19 cellular contexts compared by ENCODE assay signal in the genomic region with DNA sequence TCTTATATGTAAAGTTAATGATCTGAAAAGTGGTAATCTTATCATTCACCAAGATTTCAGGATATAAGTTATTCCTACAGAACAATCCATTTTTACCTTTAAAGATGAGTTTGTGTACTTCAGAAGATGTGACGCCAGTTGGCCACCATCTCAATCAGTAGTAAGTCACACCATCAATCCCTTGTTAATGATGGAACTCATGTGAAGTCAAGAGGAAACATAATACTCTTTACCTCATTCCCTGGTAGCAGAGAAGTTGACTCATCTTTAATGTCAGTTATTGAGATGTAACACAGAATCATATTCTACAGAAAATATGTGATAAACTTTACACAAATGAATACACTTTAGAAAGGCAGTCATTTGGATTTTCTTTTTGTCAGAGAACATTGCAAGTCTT. TPM values are rescaled to one million over a fixed set of nuclear protein-coding genes. Genes with fewer than 3 reads are reported as not detected.
DNase-seq lines count a peak whose midpoint lies in the region; ATAC-seq, FAIRE-seq and TF ChIP-seq lines count a peak whose summit lies in the region.
"Had no signal": no experiment of that assay in that cellular context is flagged by ENCODE, and none has a peak within 500 bp of the region (broad histone marks: within the 10 kb centered on the region; RNA-seq: fewer than 3 reads in every experiment).

No MANE protein-coding gene starts in this region.

- POLR2A ChIA-PET in GM12878 (lab: Charles Lee): interaction anchor here (3.1 to 3.4 kb wide), 2 partner anchors 144 to 149 kb away, joined by 16 to 29 read pairs; no protein-coding TSS in a partner anchor
- POLR2A ChIA-PET in naive thymus-derived CD4-positive, alpha-beta T cell (lab: Charles Lee): no interaction called here

- 0% methylated on average over 1 of the region's 1 CpG for WGBS in GM12878 (ENCODE audit: insufficient coverage, insufficient replicate concordance, low lambda C conversion rate, missing lambda C conversion rate)

- FAIRE-seq in GM12878 (lab: Jason Lieb, UNC): no peak
- FAIRE-seq: HepG2, pancreas had no signal

- in situ Hi-C loops in GM12878 (cut with MboI): loop anchor here (10.0 kb wide), 1 partner anchor 64 kb away; no protein-coding TSS in a partner anchor

- H4K20me1 ChIP-seq in GM12878 (ENCODE audit: control insufficient read depth, insufficient read depth): no peaks in the 10 kb centered on the region

- H3K79me2 ChIP-seq in GM12878 (ENCODE audit: control insufficient read depth, insufficient read depth, low read length): peaks cover 96% of the 10 kb centered on the region

- H3K9me3 ChIP-seq in GM12878 (replicated peaks; ENCODE audit: control insufficient read depth, insufficient read depth, low read length): no peaks in the 10 kb centered on the region; the same call in 2 of the 3 replicates
- H3K9me3 ChIP-seq in WERI-Rb-1 (ENCODE audit: severe bottlenecking): no peaks in the 10 kb centered on the region
- H3K9me3 ChIP-seq in naive thymus-derived CD4-positive, alpha-beta T cell (ENCODE audit: control insufficient read depth in 2 of 3, low read length in 3 of 3): no peaks in the 10 kb centered on the region
- H3K9me3 ChIP-seq: BE2C, pancreas, vagina had no signal

- RAD21 ChIA-PET in GM12878 (lab: Charles Lee; ENCODE audit: unreplicated experiment): interaction anchor here (1.0 to 14.5 kb wide), 6 partner anchors 61 to 181 kb away, joined by 3 to 253 read pairs (median 8); no protein-coding TSS in a partner anchor

- H3K9ac ChIP-seq in GM12878 (ENCODE audit: control insufficient read depth, insufficient read depth, low read length): peak overlapping the region; percentile 91

- peak; percentile 44; the same call in 1 of the 2 replicates for TF ChIP-seq POLR2A in GM12878 (IDR thresholded peaks at IDR 0.05; ENCODE audit: low read depth, low read length)

- intact Hi-C loops in GM12878 (cut with micrococcal nuclease; ENCODE audit: unreplicated experiment): loop anchor here (10.0 kb wide), 1 partner anchor 394 kb away; no protein-coding TSS in a partner anchor
- intact Hi-C loops in naive thymus-derived CD4-positive, alpha-beta T cell (cut with micrococcal nuclease): no loop called here

- no TSS peak for BruUV-seq in GM12878 (replicated peaks; lab: Mats Ljungman, UMichigan)

- no peak for TF ChIP-seq RAD21 in GM12878 (IDR thresholded peaks at IDR 0.05; ENCODE audit: insufficient read depth, low read depth, low read length)

- peaks cover 22% of the 10 kb centered on the region for H3K4me1 ChIP-seq in GM12878 (ENCODE audit: control insufficient read depth, insufficient read depth, low read length)
- H3K4me1 ChIP-seq in naive thymus-derived CD4-positive, alpha-beta T cell (ENCODE audit: control insufficient read depth in 2 of 2, insufficient read depth in 2 of 2, low read length in 2 of 2): peaks cover 0 to 35% of the 10 kb centered on the region in 2 donors
- H3K4me1 ChIP-seq: BE2C, vagina had no signal

- peaks cover 80% of the 10 kb centered on the region for H3K4me1 Mint-ChIP-seq in stimulated activated naive CD8-positive, alpha-beta T cell treated with anti-CD3 and anti-CD28 coated beads, Interleukin-15, Interleukin-2, amounts not matched to agents 100 ng/mL and 50 ng/mL, for 24 hours (ENCODE audit: low read depth)
- peaks cover 51% of the 10 kb centered on the region for H3K4me1 Mint-ChIP-seq in stimulated activated naive CD8-positive, alpha-beta T cell treated with anti-CD3 and anti-CD28 coated beads, Interleukin-15, amount 100 ng/mL, for 72 hours
- H3K4me1 Mint-ChIP-seq in naive thymus-derived CD4-positive, alpha-beta T cell: peaks cover 19 to 79% (median 33%) of the 10 kb centered on the region in 7 donors

- peak overlapping the region; percentile 95 for H3K4me2 ChIP-seq in GM12878 (ENCODE audit: control insufficient read depth, insufficient read depth)

- peak overlapping the region; percentile 90 for H3K4me3 Mint-ChIP-seq in stimulated activated naive CD8-positive, alpha-beta T cell treated with anti-CD3 and anti-CD28 coated beads, Interleukin-15, Interleukin-2, amounts not matched to agents 100 ng/mL and 50 ng/mL, for 24 hours
- H3K4me3 Mint-ChIP-seq in stimulated activated naive CD8-positive, alpha-beta T cell treated with anti-CD3 and anti-CD28 coated beads, Interleukin-15, amount 100 ng/mL, for 72 hours: peak overlapping the region; percentile 73 to 84
- no peak overlapping the region for H3K4me3 Mint-ChIP-seq in naive thymus-derived CD4-positive, alpha-beta T cell

- CTCF ChIA-PET in GM12878 (lab: Yijun Ruan, JAX): interaction anchor here (0.8 to 10.8 kb wide), 6 partner anchors 8 to 219 kb away, joined by 3 to 163 read pairs (median 5); no protein-coding TSS in a partner anchor
- CTCF ChIA-PET in naive thymus-derived CD4-positive, alpha-beta T cell (lab: Charles Lee): interaction anchor here (1.4 kb wide), 1 partner anchor 15 kb away, joined by 3 read pairs; no protein-coding TSS in a partner anchor

- no peak for TF ChIP-seq EP300 in GM12878 (IDR thresholded peaks at IDR 0.05; ENCODE audit: borderline replicate concordance in 1 of 2, control insufficient read depth in 1 of 2, low read depth in 2 of 2, low read length in 2 of 2)

- no peaks in the 10 kb centered on the region for H3K9me3 Mint-ChIP-seq in stimulated activated naive CD8-positive, alpha-beta T cell treated with anti-CD3 and anti-CD28 coated beads, Interleukin-15, Interleukin-2, amounts not matched to agents 100 ng/mL and 50 ng/mL, for 24 hours
- no peaks in the 10 kb centered on the region for H3K9me3 Mint-ChIP-seq in stimulated activated naive CD8-positive, alpha-beta T cell treated with anti-CD3 and anti-CD28 coated beads, Interleukin-15, amount 100 ng/mL, for 72 hours
- no peaks in the 10 kb centered on the region for H3K9me3 Mint-ChIP-seq in naive thymus-derived CD4-positive, alpha-beta T cell

- H3K36me3 ChIP-seq in GM12878 (ENCODE audit: control insufficient read depth in 2 of 2, insufficient read depth in 2 of 2, low read length in 1 of 2) (peaks cover 9 to 40% of the 10 kb centered on the region in 2 experiments), WERI-Rb-1 (no peaks in the 10 kb centered on the region; the same call in 1 of the 2 replicates)
- H3K36me3 ChIP-seq in naive thymus-derived CD4-positive, alpha-beta T cell (ENCODE audit: control insufficient read depth in 2 of 3, insufficient read depth in 3 of 3, low read length in 3 of 3): no peaks in the 10 kb centered on the region
- H3K36me3 ChIP-seq: BE2C, pancreas, vagina had no signal

- no peak for ATAC-seq in stimulated activated naive CD8-positive, alpha-beta T cell treated with anti-CD3 and anti-CD28 coated beads, Interleukin-15, Interleukin-2, amounts not matched to agents 100 U/mL and 50 U/mL, for 24 hours
- ATAC-seq in GM12878 (peak; percentile 4; the same call in 1 of the 3 replicates), GM19455 (IDR thresholded peaks at IDR 0.05; ENCODE audit: unreplicated experiment) (no peak)
- no peak for ATAC-seq in stimulated activated naive CD8-positive, alpha-beta T cell treated with anti-CD3 and anti-CD28 coated beads, Interleukin-15, amount 100 ng/mL, for 72 hours
- ATAC-seq in naive thymus-derived CD4-positive, alpha-beta T cell: no peak
- ATAC-seq: HCT116, HepG2, pancreas had no signal

- H3K27me3 ChIP-seq in GM12878 (replicated peaks in 1 of 2; ENCODE audit: control insufficient read depth in 2 of 2, insufficient read depth in 2 of 2, low read length in 1 of 2) (no peaks in the 10 kb centered on the region), WERI-Rb-1 (ENCODE audit: insufficient read depth, low read depth, severe bottlenecking) (no peaks in the 10 kb centered on the region)
- no peaks in the 10 kb centered on the region for H3K27me3 ChIP-seq in naive thymus-derived CD4-positive, alpha-beta T cell (ENCODE audit: control insufficient read depth in 2 of 2, insufficient read depth in 2 of 2, low read length in 2 of 2)
- H3K27me3 ChIP-seq: BE2C, pancreas, vagina had no signal

- no peak for TF ChIP-seq CTCF in GM12878 (IDR thresholded peaks at IDR 0.05 in 2 of 3, conservative IDR thresholded peaks at IDR 0.05 in 1 of 3; ENCODE audit: control insufficient read depth in 2 of 3, extremely low read depth in 1 of 3, insufficient read depth in 1 of 3, low read depth in 3 of 3, low read length in 3 of 3)
- no peak for TF ChIP-seq CTCF in WERI-Rb-1 (IDR thresholded peaks at IDR 0.05; ENCODE audit: low read depth, low read length)

- H3K4me3 ChIP-seq in GM12878 (peak overlapping the region; percentile 87), WERI-Rb-1 (ENCODE audit: low read depth, low read length) (no peak overlapping the region)
- no peak overlapping the region for H3K4me3 ChIP-seq in naive thymus-derived CD4-positive, alpha-beta T cell (ENCODE audit: low read length)
- H3K4me3 ChIP-seq: pancreas, vagina had no signal

- H3K27me3 Mint-ChIP-seq in stimulated activated naive CD8-positive, alpha-beta T cell treated with anti-CD3 and anti-CD28 coated beads, Interleukin-15, Interleukin-2, amounts not matched to agents 100 ng/mL and 50 ng/mL, for 24 hours: no peaks in the 10 kb centered on the region
- H3K27me3 Mint-ChIP-seq in stimulated activated naive CD8-positive, alpha-beta T cell treated with anti-CD3 and anti-CD28 coated beads, Interleukin-15, amount 100 ng/mL, for 72 hours: no peaks in the 10 kb centered on the region
- H3K27me3 Mint-ChIP-seq in naive thymus-derived CD4-positive, alpha-beta T cell: no peaks in the 10 kb centered on the region

- peak overlapping the region; percentile 100 for H3K27ac Mint-ChIP-seq in stimulated activated naive CD8-positive, alpha-beta T cell treated with anti-CD3 and anti-CD28 coated beads, Interleukin-15, Interleukin-2, amounts not matched to agents 100 ng/mL and 50 ng/mL, for 24 hours
- H3K27ac Mint-ChIP-seq in stimulated activated naive CD8-positive, alpha-beta T cell treated with anti-CD3 and anti-CD28 coated beads, Interleukin-15, amount 100 ng/mL, for 72 hours: no peak overlapping the region
- no peak overlapping the region for H3K27ac Mint-ChIP-seq in naive thymus-derived CD4-positive, alpha-beta T cell

- no peak for DNase-seq in stimulated activated naive CD8-positive, alpha-beta T cell treated with anti-CD3 and anti-CD28 coated beads, Interleukin-15, Interleukin-2, amounts not matched to agents 100 U/mL and 50 U/mL, for 24 hours
- DNase-seq in M059J (ENCODE audit: low read depth) (peak; percentile 31), GM12878 (ENCODE audit: low read depth, low spot score) (no peak), WERI-Rb-1 (no peak)
- no peak for DNase-seq in stimulated activated naive CD8-positive, alpha-beta T cell treated with anti-CD3 and anti-CD28 coated beads, Interleukin-15, amount 100 ng/mL, for 72 hours
- no peak for DNase-seq in naive thymus-derived CD4-positive, alpha-beta T cell
- DNase-seq: BE2C, DND-41, head of caudate nucleus, islet precursor cell, NCI-H1048, NCI-H2171 treated with DMSO at 0.1 percent for 48 hours, pancreas had no signal

- peak overlapping the region; percentile 92 for H3K27ac ChIP-seq in GM12878 (ENCODE audit: control insufficient read depth, insufficient read depth)
- no peak overlapping the region for H3K27ac ChIP-seq in WERI-Rb-1
- no peak overlapping the region for H3K27ac ChIP-seq in naive thymus-derived CD4-positive, alpha-beta T cell (ENCODE audit: low read depth, low read length)
- H3K27ac ChIP-seq: epithelial cell of prostate, pancreas, vagina had no signal

- H3K36me3 Mint-ChIP-seq in stimulated activated naive CD8-positive, alpha-beta T cell treated with anti-CD3 and anti-CD28 coated beads, Interleukin-15, Interleukin-2, amounts not matched to agents 100 ng/mL and 50 ng/mL, for 24 hours (ENCODE audit: low read depth): peaks cover 98% of the 10 kb centered on the region
- peaks cover 0 to 31% (median 0%) of the 10 kb centered on the region in 5 donors for H3K36me3 Mint-ChIP-seq in naive thymus-derived CD4-positive, alpha-beta T cell

- SMC1A ChIA-PET in GM12878 (lab: Charles Lee; ENCODE audit: uncharacterized antibody, unreplicated experiment): interaction anchor here (0.7 to 19.6 kb wide), 6 partner anchors 57 to 147 kb away, joined by 3 to 426 read pairs (median 5); no protein-coding TSS in a partner anchor

- H2AFZ ChIP-seq in GM12878 (ENCODE audit: control insufficient read depth, low read depth, low read length): no peak overlapping the region

RNA-seq across cellular contexts. Expression of a gene that starts 38.2 kb away (rescaled TPM):
- total RNA-seq in M059J (2014; rRNA removed; shearing (Covaris generic)): 65.1 and 88.8 TPM in 2 replicates
- 26.3 and 28.9 TPM in 2 replicates for total RNA-seq in GM12878 (2013; cell fraction: nucleolus; rRNA removed)
- total RNA-seq in GM12878 (2014; rRNA removed): 80.5 and 100 TPM in 2 replicates
- 109 and 118 TPM in 2 replicates for total RNA-seq in GM12878 (2014; rRNA removed; fragmentation: Illumina TruSeq; extraction: Trizol)
- total RNA-seq in GM12878 (2021): 68.8 and 71.4 TPM in 2 replicates
- 44.2 TPM for polyA plus RNA-seq in GM12878 (2011; ENCODE audit: low read depth)
- 111 and 168 TPM in 2 replicates for polyA plus RNA-seq in GM12878 (2011; rRNA removed)
- polyA plus RNA-seq in GM12878 (2011; cell fraction: cytosol; rRNA removed): 37.9 and 47.8 TPM in 2 replicates
- polyA plus RNA-seq in GM12878 (2011; cell fraction: nucleus; rRNA removed): 35.7 and 43.6 TPM in 2 replicates
- polyA plus RNA-seq in GM12878 (2012): 60.8 and 75.2 TPM in 2 replicates
- 109 and 120 TPM in 2 replicates for polyA plus RNA-seq in GM12878 (2014; fragmentation: Illumina TruSeq; extraction: Trizol)
- polyA plus RNA-seq in GM12878 (2014; fragmentation: Nextera tagmentation; extraction: Ambion mirVana): 100 to 1,000 TPM; 220 to 292 TPM
- polyA plus RNA-seq in GM12878 (2014; rRNA removed): 95.4 and 122 TPM in 2 replicates
- polyA plus RNA-seq in GM12878 (2016; fragmentation: Nextera tagmentation; extraction: Ambion mirVana): 100 to 1,000 TPM; 221 to 230 TPM
- polyA minus RNA-seq in GM12878 (2011; rRNA and poly(A)+ RNA removed): 33.3 and 48.9 TPM in 2 replicates
- polyA minus RNA-seq in GM12878 (2011; cell fraction: cytosol; rRNA and poly(A)+ RNA removed): 16.8 and 20.9 TPM in 2 replicates
- 14.6 and 18.8 TPM in 2 replicates for polyA minus RNA-seq in GM12878 (2011; cell fraction: nucleus; rRNA and poly(A)+ RNA removed)
- 10 to 100 TPM in 3 of 5 experiments, 1 to 10 TPM in 2; 7.6 to 35.7 (median 19.5) TPM for total RNA-seq in naive thymus-derived CD4-positive, alpha-beta T cell
- 10 to 100 TPM; 46.4 to 53.6 TPM for polyA plus RNA-seq in naive thymus-derived CD4-positive, alpha-beta T cell

Comparison
In these comparisons a context has a peak if more than half of its experiments do, and no peak if none do; other contexts are left out.
1. H3K4me3 Mint-ChIP-seq: peak in stimulated activated naive CD8-positive, alpha-beta T cell treated with anti-CD3 and anti-CD28 coated beads, Interleukin-15, Interleukin-2, amounts not matched to agents 100 ng/mL and 50 ng/mL, for 24 hours (single experiment) and stimulated activated naive CD8-positive, alpha-beta T cell treated with anti-CD3 and anti-CD28 coated beads, Interleukin-15, amount 100 ng/mL, for 72 hours (2 of 2); none in naive thymus-derived CD4-positive, alpha-beta T cell (0 of 10).